20 cellular contexts compared by ENCODE assay signal in genomic region chr9:71168418-71168817, GRCh38. TPM values are rescaled to one million over a fixed set of nuclear protein-coding genes. Genes with fewer than 3 reads are reported as not detected.
DNase-seq lines count a peak whose midpoint lies in the region; ATAC-seq, FAIRE-seq and TF ChIP-seq lines count a peak whose summit lies in the region.
"Had no signal": no experiment of that assay in that cellular context is flagged by ENCODE, and none has a peak within 500 bp of the region (broad histone marks: within the 10 kb centered on the region; RNA-seq: fewer than 3 reads in every experiment).

No MANE protein-coding gene starts in this region.

- H3K36me3 Mint-ChIP-seq in WTC11: peaks cover 6% of the 10 kb centered on the region
- H3K36me3 Mint-ChIP-seq: CD4-positive, alpha-beta memory T cell had no signal

- DNase-seq in WTC11 (ENCODE audit: low spot score) (no peak), frontal cortex (ENCODE audit: low spot score in 2 of 2) (no peak), foreskin keratinocyte (no peak), middle frontal gyrus (ENCODE audit: extremely low spot score, low spot score) (no peak)
- DNase-seq: 8988T; C1 segment of cervical spinal cord; CD4-positive, alpha-beta memory T cell; COR-L47; DMS153; DND-41; GDM1; H9 had no signal

- POLR2A ChIA-PET in WTC11 (lab: Charles Lee): no interaction called here

- H3K27me3 Mint-ChIP-seq in WTC11 (ENCODE audit: low read depth): no peaks in the 10 kb centered on the region
- H3K27me3 Mint-ChIP-seq: CD4-positive, alpha-beta memory T cell had no signal

- H3K4me3 Mint-ChIP-seq in WTC11: no peak overlapping the region
- H3K4me3 Mint-ChIP-seq: CD4-positive, alpha-beta memory T cell; GM23338; H9 had no signal

- no peak for ATAC-seq in WTC11
- no peak for ATAC-seq in HG02678 (IDR thresholded peaks at IDR 0.05; ENCODE audit: unreplicated experiment)
- no peak for ATAC-seq in foreskin keratinocyte
- ATAC-seq in GM21447 (IDR thresholded peaks at IDR 0.05; ENCODE audit: unreplicated experiment): no peak
- ATAC-seq: GM12878, GM23338, HCT116 had no signal

- H3K4me1 ChIP-seq in foreskin keratinocyte: no peaks in the 10 kb centered on the region

- no peaks in the 10 kb centered on the region for H3K27me3 ChIP-seq in foreskin keratinocyte

- no peak overlapping the region for H3K27ac ChIP-seq in foreskin keratinocyte

- peaks cover 44% of the 10 kb centered on the region for H3K4me1 Mint-ChIP-seq in WTC11
- H3K4me1 Mint-ChIP-seq: CD4-positive, alpha-beta memory T cell had no signal

- CTCF ChIA-PET in WTC11 (lab: Charles Lee): no interaction called here

- H3K27ac Mint-ChIP-seq in WTC11: no peak overlapping the region
- H3K27ac Mint-ChIP-seq: CD4-positive, alpha-beta memory T cell had no signal

- H3K9me3 Mint-ChIP-seq in WTC11: peaks cover 10% of the 10 kb centered on the region
- H3K9me3 Mint-ChIP-seq: GM23338, H9 had no signal

- FAIRE-seq in G401.6 (lab: Jason Lieb, UNC) (peak; percentile 44), frontal cortex (lab: Jason Lieb, UNC) (peak; percentile 34)
- FAIRE-seq: GM12878, GM19239 had no signal

- TF ChIP-seq CTCF in WTC11 (IDR thresholded peaks at IDR 0.05) (no peak), foreskin keratinocyte (conservative IDR thresholded peaks at IDR 0.05) (no peak)

TF ChIP-seq in WTC11, 78 proteins besides CTCF, POLR2A, EP300 and RAD21:
- peak; percentile 96 for TF ChIP-seq HMGA2 (CRISPR knock-in tag; IDR thresholded peaks at IDR 0.05)
- no peak for TF ChIP-seq RELA (CRISPR knock-in tag; IDR thresholded peaks at IDR 0.05; ENCODE audit: borderline replicate concordance)

RNA-seq across cellular contexts. Expression of gene TRPM3, which starts 47.0 kb away (rescaled TPM):
- total RNA-seq in WTC11 (2021) (5.4 to 7.5 TPM (median 5.5 TPM) in 3 replicates), frontal cortex (18.8 TPM), foreskin keratinocyte (not detected in 2 replicates)
- not detected in 2 replicates for polyA plus RNA-seq in foreskin keratinocyte
- total RNA-seq: A673; CD4-positive, alpha-beta memory T cell; GM12878 had no signal
- polyA plus RNA-seq: CD4-positive, alpha-beta memory T cell; GM12878 had no signal
